19 cellular contexts compared by ENCODE assay signal in the genomic region with DNA sequence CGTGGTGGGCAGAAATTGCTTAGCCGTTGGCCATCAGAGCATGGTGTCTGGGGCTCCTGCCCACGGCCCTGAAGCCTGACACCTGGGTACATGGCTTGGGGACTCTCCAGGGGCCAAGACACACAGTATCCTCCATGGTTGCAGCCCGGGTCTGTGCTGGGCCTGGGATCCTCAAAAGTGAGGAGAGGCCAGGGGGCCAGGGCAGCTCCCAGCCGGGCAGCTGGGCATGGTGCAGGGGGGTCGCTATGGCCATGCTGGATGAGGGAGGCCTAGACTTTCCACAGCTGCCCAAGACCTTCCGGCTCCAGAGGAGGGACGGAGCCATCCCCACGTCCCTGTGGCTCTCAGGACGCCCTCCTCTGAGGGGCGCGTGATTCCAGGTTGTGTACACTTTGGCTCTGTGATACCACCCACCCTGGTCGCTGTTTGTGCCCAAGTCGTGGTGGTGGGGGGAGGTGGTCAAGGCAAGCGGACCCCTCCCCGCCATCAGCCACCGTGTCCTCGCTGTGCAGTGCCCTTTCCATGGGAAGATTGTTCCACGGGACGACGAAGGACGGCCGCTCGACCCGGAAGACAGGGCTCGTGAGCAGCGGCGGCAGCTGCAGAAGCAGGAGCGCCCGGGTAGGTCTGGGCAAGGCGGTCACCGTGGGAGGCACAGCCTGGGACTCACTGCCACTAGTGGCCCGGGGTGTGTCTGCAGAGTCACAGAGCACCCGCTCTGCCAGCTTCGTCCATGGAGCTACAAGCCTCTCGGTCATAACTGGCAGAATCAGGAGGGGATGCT. TPM values are rescaled to one million over a fixed set of nuclear protein-coding genes. Genes with fewer than 3 reads are reported as not detected.
A peak's percentile ranks its signal among the peaks of the same experiment; 100 is the strongest.
DNase-seq lines count a peak whose midpoint lies in the region; ATAC-seq and TF ChIP-seq lines count a peak whose summit lies in the region.
"Had no signal": no experiment of that assay in that cellular context is flagged by ENCODE, and none has a peak within 500 bp of the region (broad histone marks: within the 10 kb centered on the region; RNA-seq: fewer than 3 reads in every experiment).

No MANE protein-coding gene starts in this region.

- in situ Hi-C loops in GM23248 (cut with MboI): no loop called here

- H3K27me3 Mint-ChIP-seq in activated CD8-positive, alpha-beta memory T cell treated with anti-CD3 and anti-CD28 coated beads, Interleukin-2, amount 10 ng/mL, durations not matched to agents 7 days and 5 days: no peaks in the 10 kb centered on the region
- H3K27me3 Mint-ChIP-seq: CD4-positive, alpha-beta T cell; IgD-negative memory B cell had no signal

- no peaks in the 10 kb centered on the region for H3K9me2 ChIP-seq in GM23248 (ENCODE audit: insufficient read depth)

- H3K27ac ChIP-seq in DND-41 (ENCODE audit: low read length) (no peak overlapping the region), WERI-Rb-1 (no peak overlapping the region), left ventricle myocardium inferior (replicated peaks) (no peak overlapping the region), GM23248 (no peak overlapping the region)

- H3K79me2 ChIP-seq in DND-41 (ENCODE audit: insufficient read depth, low read length) (no peaks in the 10 kb centered on the region), GM23248 (ENCODE audit: insufficient read depth) (no peaks in the 10 kb centered on the region)

- H3K36me3 ChIP-seq in DND-41 (ENCODE audit: insufficient read depth, low read length) (peaks cover 8% of the 10 kb centered on the region; the same call in 1 of the 2 replicates), WERI-Rb-1 (peaks cover 3% of the 10 kb centered on the region), left ventricle myocardium inferior (peaks cover 38% of the 10 kb centered on the region), GM23248 (ENCODE audit: low read depth) (no peaks in the 10 kb centered on the region)

- H3K9me3 Mint-ChIP-seq in activated CD8-positive, alpha-beta memory T cell treated with anti-CD3 and anti-CD28 coated beads, Interleukin-2, amount 10 ng/mL, durations not matched to agents 7 days and 5 days (ENCODE audit: low read depth): no peaks in the 10 kb centered on the region
- H3K9me3 Mint-ChIP-seq: CD4-positive, alpha-beta T cell; IgD-negative memory B cell had no signal

- 88 to 92% methylated on average over 33 of the region's 36 CpGs for WGBS in GM23248 (ENCODE audit: low coverage in 1 of 2, low lambda C conversion rate in 2 of 2, missing lambda C conversion rate in 2 of 2), 2 experiments

- H3K27me3 ChIP-seq in DND-41 (ENCODE audit: insufficient read depth, low read length, poor library complexity): no peaks in the 10 kb centered on the region
- H3K27me3 ChIP-seq in WERI-Rb-1 (ENCODE audit: insufficient read depth, low read depth, severe bottlenecking): no peaks in the 10 kb centered on the region
- no peaks in the 10 kb centered on the region for H3K27me3 ChIP-seq in left ventricle myocardium inferior (ENCODE audit: low read depth)
- H3K27me3 ChIP-seq in GM23248 (replicated peaks; ENCODE audit: insufficient read depth): no peaks in the 10 kb centered on the region

- CTCF ChIA-PET in activated CD8-positive, alpha-beta memory T cell treated with anti-CD3 and anti-CD28 coated beads, Interleukin-2, amount 10 ng/mL, durations not matched to agents 7 days and 5 days (lab: Charles Lee): interaction anchor here (0.6 kb wide), 1 partner anchor 26 kb away, joined by 3 read pairs; no protein-coding TSS in a partner anchor

- H3K27ac Mint-ChIP-seq in activated CD8-positive, alpha-beta memory T cell treated with anti-CD3 and anti-CD28 coated beads, Interleukin-2, amount 10 ng/mL, durations not matched to agents 7 days and 5 days: no peak overlapping the region
- H3K27ac Mint-ChIP-seq: CD4-positive, alpha-beta T cell; IgD-negative memory B cell had no signal

- no peaks in the 10 kb centered on the region for H3K4me1 Mint-ChIP-seq in activated CD8-positive, alpha-beta memory T cell treated with anti-CD3 and anti-CD28 coated beads, Interleukin-2, amount 10 ng/mL, durations not matched to agents 7 days and 5 days
- H3K4me1 Mint-ChIP-seq: IgD-negative memory B cell had no signal

- H4K20me1 ChIP-seq in DND-41 (ENCODE audit: insufficient read depth, low read length) (no peaks in the 10 kb centered on the region), GM23248 (ENCODE audit: insufficient read depth) (no peaks in the 10 kb centered on the region)

- H3K9me3 ChIP-seq in DND-41 (ENCODE audit: insufficient read depth, low read length, severe bottlenecking) (no peaks in the 10 kb centered on the region), WERI-Rb-1 (ENCODE audit: severe bottlenecking) (no peaks in the 10 kb centered on the region), left ventricle myocardium inferior (replicated peaks) (no peaks in the 10 kb centered on the region), GM23248 (ENCODE audit: low read depth) (no peaks in the 10 kb centered on the region)

- H3K4me2 ChIP-seq in DND-41 (ENCODE audit: insufficient read depth, low read length) (no peak overlapping the region), GM23248 (ENCODE audit: unreplicated experiment) (no peak overlapping the region)

- intact Hi-C loops in left ventricle myocardium inferior (cut with micrococcal nuclease) (no loop called here), posterior vena cava (cut with DNase I) (loop anchor here in 1 of 2 donors (1.0 kb wide), 1 partner anchor 35 kb away; no protein-coding TSS in a partner anchor)

- no peaks in the 10 kb centered on the region for H3K36me3 Mint-ChIP-seq in activated CD8-positive, alpha-beta memory T cell treated with anti-CD3 and anti-CD28 coated beads, Interleukin-2, amount 10 ng/mL, durations not matched to agents 7 days and 5 days

- no peak for TF ChIP-seq POLR2A in erythroblast (IDR thresholded peaks at IDR 0.05; ENCODE audit: low read length)

- H3K4me3 Mint-ChIP-seq in activated CD8-positive, alpha-beta memory T cell treated with anti-CD3 and anti-CD28 coated beads, Interleukin-2, amount 10 ng/mL, durations not matched to agents 7 days and 5 days: no peak overlapping the region
- H3K4me3 Mint-ChIP-seq: CD4-positive, alpha-beta T cell; IgD-negative memory B cell had no signal

- H2AFZ ChIP-seq in DND-41 (ENCODE audit: low read depth, low read length) (no peak overlapping the region), GM23248 (no peak overlapping the region)

- TF ChIP-seq CTCF in DND-41 (IDR thresholded peaks at IDR 0.05; ENCODE audit: borderline replicate concordance, extremely low read depth, low read length, poor library complexity, severe bottlenecking): no peak
- no peak for TF ChIP-seq CTCF in WERI-Rb-1 (IDR thresholded peaks at IDR 0.05; ENCODE audit: low read depth, low read length)
- TF ChIP-seq CTCF in left ventricle myocardium inferior (IDR thresholded peaks at IDR 0.05; ENCODE audit: borderline replicate concordance): no peak

- no peaks in the 10 kb centered on the region for H3F3A ChIP-seq in GM23248 (ENCODE audit: insufficient read depth)

- H3K4me1 ChIP-seq in DND-41 (ENCODE audit: insufficient read depth, low read length) (no peaks in the 10 kb centered on the region), left ventricle myocardium inferior (no peaks in the 10 kb centered on the region), GM23248 (ENCODE audit: insufficient read depth) (no peaks in the 10 kb centered on the region)

- H3K4me3 ChIP-seq in DND-41 (ENCODE audit: low read depth in 1 of 2, low read length in 2 of 2): no peak overlapping the region
- H3K4me3 ChIP-seq in WERI-Rb-1 (ENCODE audit: low read depth, low read length): no peak overlapping the region
- no peak overlapping the region for H3K4me3 ChIP-seq in left ventricle myocardium inferior
- no peak overlapping the region for H3K4me3 ChIP-seq in GM23248

- DNase-seq in DND-41: no peak
- DNase-seq in WERI-Rb-1: peak; percentile 4
- peak; percentile 8 for DNase-seq in left ventricle myocardium inferior
- DNase-seq in posterior vena cava (ENCODE audit: low spot score): peak; percentile 65
- no peak for DNase-seq in erythroblast (lab: John Stamatoyannopoulos, UW)
- no peak for DNase-seq in GM23248
- DNase-seq in activated CD8-positive, alpha-beta memory T cell treated with anti-CD3 and anti-CD28 coated beads, Interleukin-2, amount 10 ng/mL, durations not matched to agents 7 days and 5 days: no peak
- DNase-seq: Calu3; CD4-positive, alpha-beta T cell; H7; Kasumi-1; MM.1S; NCI-H1105 treated with DMSO at 0.1 percent for 48 hours; NCI-H1694 treated with DMSO at 0.1 percent for 48 hours; NCI-H345; NCI-H526 treated with DMSO at 0.1 percent for 48 hours had no signal

- H3K9ac ChIP-seq in DND-41 (ENCODE audit: low read depth, low read length) (no peak overlapping the region), GM23248 (no peak overlapping the region)

- 0 out of 3 replicates have a peak, but pooled peaks have one; percentile 16 for ATAC-seq in DND-41 (ENCODE audit: insufficient read depth, low read depth)
- no peak for ATAC-seq in HG02798 (IDR thresholded peaks at IDR 0.05; ENCODE audit: poor library complexity, unreplicated experiment)
- ATAC-seq in activated CD8-positive, alpha-beta memory T cell treated with anti-CD3 and anti-CD28 coated beads, Interleukin-2, amount 10 ng/mL, durations not matched to agents 7 days and 5 days: no peak

RNA-seq across cellular contexts. Expression of a gene that starts 25.7 kb away (rescaled TPM):
- total RNA-seq in left ventricle myocardium inferior (not detected), posterior vena cava (not detected)
- not detected in 2 replicates for total RNA-seq in GM23248 (2014; rRNA removed; shearing (Covaris generic))
- polyA plus RNA-seq in GM23248 (2016; fragmentation: Nextera tagmentation; extraction: Ambion mirVana): not detected in 2 replicates
- not detected for total RNA-seq in activated CD8-positive, alpha-beta memory T cell treated with anti-CD3 and anti-CD28 coated beads, Interleukin-2, amount 10 ng/mL, durations not matched to agents 7 days and 5 days
- total RNA-seq: Calu3; CD4-positive, alpha-beta T cell; H7; HT-29 had no signal
- polyA plus RNA-seq: IgD-negative memory B cell had no signal

RNA-seq across cellular contexts. Expression of a gene that starts 33.6 kb away (rescaled TPM):
- 5.9 TPM for total RNA-seq in left ventricle myocardium inferior
- total RNA-seq in posterior vena cava: 10 to 100 TPM; 14.3 to 14.7 TPM
- total RNA-seq in GM23248 (2014; rRNA removed; shearing (Covaris generic)): 3.0 and 4.1 TPM in 2 replicates
- 2.2 and 2.9 TPM in 2 replicates for polyA plus RNA-seq in GM23248 (2016; fragmentation: Nextera tagmentation; extraction: Ambion mirVana)
- total RNA-seq in activated CD8-positive, alpha-beta memory T cell treated with anti-CD3 and anti-CD28 coated beads, Interleukin-2, amount 10 ng/mL, durations not matched to agents 7 days and 5 days: 10 to 100 TPM; 18.2 to 25.2 TPM

Comparison
In these comparisons a context has a peak if more than half of its experiments do, and no peak if none do; other contexts are left out.
1. DNase-seq: peak in WERI-Rb-1 (single experiment), left ventricle myocardium inferior (single experiment) and posterior vena cava (single experiment); none in DND-41 (single experiment), erythroblast (0 of 2), GM23248 (single experiment) and activated CD8-positive, alpha-beta memory T cell treated with anti-CD3 and anti-CD28 coated beads, Interleukin-2, amount 10 ng/mL, durations not matched to agents 7 days and 5 days (single experiment).